In the genomic region with DNA sequence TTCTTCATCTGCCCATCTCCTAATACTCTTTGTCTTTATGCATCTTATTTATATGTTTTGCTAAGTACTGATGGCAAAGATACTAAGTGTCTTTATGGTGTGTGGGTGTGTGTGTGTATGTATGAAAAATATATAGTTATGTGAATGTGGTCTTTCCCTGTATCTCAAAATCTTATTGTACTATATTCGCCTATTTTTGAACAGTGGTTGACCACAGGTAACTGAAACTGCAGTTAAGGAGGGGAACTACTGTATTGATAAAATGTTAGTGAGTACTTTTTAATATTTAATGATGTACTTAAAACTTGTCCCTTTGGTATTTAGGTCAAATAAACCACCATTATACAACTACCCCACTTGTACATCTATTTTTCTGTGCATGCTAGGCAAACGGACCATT, we compare ENCODE assay signal across 29 cellular contexts.
"Had no signal": no experiment of that assay in that cellular context is flagged by ENCODE, and none has a peak within 500 bp of the region (broad histone marks: within the 10 kb centered on the region; RNA-seq: fewer than 3 reads in every experiment).

No MANE protein-coding gene starts in this region.

- H3K4me2 ChIP-seq: neural progenitor cell, smooth muscle cell had no signal

- H3K27me3 ChIP-seq: adrenal gland, ascending aorta, brain microvascular endothelial cell, left lung, neural progenitor cell, sigmoid colon had no signal

- H3K4me3 ChIP-seq: adrenal gland, ascending aorta, left lung, lung, neural progenitor cell, sigmoid colon, smooth muscle cell, thoracic aorta had no signal

- H3K4me3 Mint-ChIP-seq: activated CD4-positive, alpha-beta T cell treated with anti-CD3 and anti-CD28 coated beads, Interleukin-2, amount 10 ng/mL, durations not matched to agents 7 days and 5 days; activated CD8-positive, alpha-beta memory T cell treated with anti-CD3 and anti-CD28 coated beads, Interleukin-2, amount 10 ng/mL, durations not matched to agents 7 days and 5 days; activated CD8-positive, alpha-beta T cell treated with anti-CD3 and anti-CD28 coated beads for 36 hours; activated naive CD8-positive, alpha-beta T cell; naive B cell; neural progenitor cell; stimulated activated memory B cell treated with anti-CD40 and anti-IgM and Interleukin-4, amounts not matched to agents 10 μg/mL and 1 μg/mL and 100 μg/mL, for 72 hours; T-helper 2 cell treated with Interferon-gamma antibody and Interleukin-4, amounts not matched to agents 5 μg/mL and 100 μg/mL, for 36 hours; type B pancreatic cell had no signal

- ATAC-seq: activated CD8-positive, alpha-beta memory T cell treated with anti-CD3 and anti-CD28 coated beads, Interleukin-2, amount 10 ng/mL, durations not matched to agents 7 days and 5 days; activated CD8-positive, alpha-beta T cell treated with anti-CD3 and anti-CD28 coated beads for 36 hours; left lung; stimulated activated memory B cell treated with anti-CD40 and anti-IgM and Interleukin-4, amounts not matched to agents 10 μg/mL and 1 μg/mL and 100 μg/mL, for 72 hours had no signal

- DNase-seq: activated CD4-positive, alpha-beta T cell treated with anti-CD3 and anti-CD28 coated beads, Interleukin-2, amount 10 ng/mL, durations not matched to agents 7 days and 5 days; activated CD4-positive, CD25-positive, alpha-beta regulatory T cell treated with anti-CD3 and anti-CD28 coated beads, Interleukin-2, amount 50 U/mL, for 72 hours; activated CD8-positive, alpha-beta memory T cell treated with anti-CD3 and anti-CD28 coated beads, Interleukin-2, amount 10 ng/mL, durations not matched to agents 7 days and 5 days; activated CD8-positive, alpha-beta T cell treated with anti-CD3 and anti-CD28 coated beads for 36 hours; activated gamma-delta T cell treated with Interleukin-2 at 50 U/mL for 16 hours; activated T-cell treated with anti-CD3 and anti-CD28 coated beads for 4 hours; adrenal gland; brain microvascular endothelial cell; caudate nucleus; dermis blood vessel endothelial cell; effector CD8-positive, alpha-beta T cell; erythroblast; foreskin fibroblast; left lung; naive B cell; retina; sigmoid colon; stimulated activated CD4-positive, alpha-beta T cell treated with anti-CD3 and anti-CD28 coated beads, Interleukin-15, amount 100 ng/mL, for 24 hours had no signal

- H3K9ac ChIP-seq: neural progenitor cell had no signal

- H3K27ac ChIP-seq: adrenal gland, ascending aorta, brain microvascular endothelial cell, neural progenitor cell, sigmoid colon, VCaP had no signal

- H3K36me3 ChIP-seq: adrenal gland, ascending aorta, brain microvascular endothelial cell, left lung, neural progenitor cell, sigmoid colon, thoracic aorta had no signal

- H2AFZ ChIP-seq: neural progenitor cell had no signal

- H3K27ac Mint-ChIP-seq: activated CD4-positive, alpha-beta T cell treated with anti-CD3 and anti-CD28 coated beads, Interleukin-2, amount 10 ng/mL, durations not matched to agents 7 days and 5 days; activated CD8-positive, alpha-beta memory T cell treated with anti-CD3 and anti-CD28 coated beads, Interleukin-2, amount 10 ng/mL, durations not matched to agents 7 days and 5 days; activated CD8-positive, alpha-beta T cell treated with anti-CD3 and anti-CD28 coated beads for 36 hours; neural progenitor cell; progenitor cell of endocrine pancreas; stimulated activated memory B cell treated with anti-CD40 and anti-IgM and Interleukin-4, amounts not matched to agents 10 μg/mL and 1 μg/mL and 100 μg/mL, for 72 hours; T-helper 2 cell treated with Interferon-gamma antibody and Interleukin-4, amounts not matched to agents 5 μg/mL and 100 μg/mL, for 36 hours; type B pancreatic cell had no signal

- H3K9me3 ChIP-seq: adrenal gland, ascending aorta, left lung, sigmoid colon, thoracic aorta had no signal

- H3K27me3 Mint-ChIP-seq: activated CD4-positive, alpha-beta T cell treated with anti-CD3 and anti-CD28 coated beads, Interleukin-2, amount 10 ng/mL, durations not matched to agents 7 days and 5 days; activated CD8-positive, alpha-beta memory T cell treated with anti-CD3 and anti-CD28 coated beads, Interleukin-2, amount 10 ng/mL, durations not matched to agents 7 days and 5 days; activated CD8-positive, alpha-beta T cell treated with anti-CD3 and anti-CD28 coated beads for 36 hours; activated naive CD8-positive, alpha-beta T cell; naive B cell; progenitor cell of endocrine pancreas; stimulated activated memory B cell treated with anti-CD40 and anti-IgM and Interleukin-4, amounts not matched to agents 10 μg/mL and 1 μg/mL and 100 μg/mL, for 72 hours; type B pancreatic cell had no signal

- H3K9me3 Mint-ChIP-seq: activated CD4-positive, alpha-beta T cell treated with anti-CD3 and anti-CD28 coated beads, Interleukin-2, amount 10 ng/mL, durations not matched to agents 7 days and 5 days; naive B cell; stimulated activated memory B cell treated with anti-CD40 and anti-IgM and Interleukin-4, amounts not matched to agents 10 μg/mL and 1 μg/mL and 100 μg/mL, for 72 hours; T-helper 2 cell treated with Interferon-gamma antibody and Interleukin-4, amounts not matched to agents 5 μg/mL and 100 μg/mL, for 36 hours; type B pancreatic cell had no signal

- H3K4me1 ChIP-seq: neural progenitor cell, sigmoid colon had no signal

- H3K4me1 Mint-ChIP-seq: neural progenitor cell had no signal
